ENCODE assay signal across 26 cellular contexts in genomic region chr7:108291791-108292440, GRCh38.
DNase-seq lines count a peak whose midpoint lies in the region; ATAC-seq, FAIRE-seq and TF ChIP-seq lines count a peak whose summit lies in the region.
"Had no signal": no experiment of that assay in that cellular context is flagged by ENCODE, and none has a peak within 500 bp of the region (broad histone marks: within the 10 kb centered on the region; RNA-seq: fewer than 3 reads in every experiment).

No MANE protein-coding gene starts in this region.

- H3K79me2 ChIP-seq in GM23338 (replicated peaks; ENCODE audit: insufficient read depth), result no peaks in the 10 kb centered on the region

- H3K4me3 ChIP-seq in A549 (peak overlapping the region; percentile 5; the same call in 1 of the 3 replicates), GM23338 (no peak overlapping the region)
- H3K4me3 ChIP-seq: colonic mucosa, HAP-1, skin epidermis, thoracic aorta had no signal

- no peak for TF ChIP-seq RAD21 in A549 (conservative IDR thresholded peaks at IDR 0.05 in 1 of 2, IDR thresholded peaks at IDR 0.05 in 1 of 2)

- TF ChIP-seq CTCF in A549 (IDR thresholded peaks at IDR 0.05), result no peak
- TF ChIP-seq CTCF in GM23338 (conservative IDR thresholded peaks at IDR 0.05; ENCODE audit: low read depth in 2 of 2), result no peak

- H3K4me3 Mint-ChIP-seq in GM23338, result no peak overlapping the region
- H3K4me3 Mint-ChIP-seq: activated T-cell treated with anti-CD3 and anti-CD28 coated beads, Interleukin-2, amount 50 U/mL, for 4 hours; CD8-positive, alpha-beta T cell; naive thymus-derived CD4-positive, alpha-beta T cell; stimulated activated naive B cell treated with anti-CD40 and anti-IgM and Interleukin-4, amounts not matched to agents 10 μg/mL and 1 μg/mL and 100 μg/mL, for 72 hours had no signal

- H3K27me3 ChIP-seq in GM23338 (ENCODE audit: insufficient read depth), result no peaks in the 10 kb centered on the region
- H3K27me3 ChIP-seq: colonic mucosa had no signal

- H3K4me1 ChIP-seq in A549 (peaks cover 80% of the 10 kb centered on the region), GM23338 (ENCODE audit: insufficient read depth) (peaks cover 12% of the 10 kb centered on the region)
- H3K4me1 ChIP-seq: colonic mucosa, HAP-1 had no signal

- no peaks in the 10 kb centered on the region for H3K9me2 ChIP-seq in GM23338 (ENCODE audit: insufficient read depth)

- CTCF ChIA-PET in A549 (lab: Yijun Ruan, JAX), result interaction anchor here (1.0 to 1.5 kb wide), 2 partner anchors 30 to 113 kb away, joined by 3 to 4 read pairs; no protein-coding TSS in a partner anchor

- intact Hi-C loops in left ventricle myocardium superior (cut with micrococcal nuclease), result no loop called here

- H4K20me1 ChIP-seq in GM23338 (replicated peaks; ENCODE audit: insufficient read depth), result no peaks in the 10 kb centered on the region

- H3K4me2 ChIP-seq in A549 (peak overlapping the region; percentile 87), GM23338 (no peak overlapping the region)
- H3K4me2 ChIP-seq: KMS-11 had no signal

- H3K9me3 ChIP-seq in A549, result no peaks in the 10 kb centered on the region
- H3K9me3 ChIP-seq: colonic mucosa, HAP-1, thoracic aorta had no signal

- H3K36me3 ChIP-seq in GM23338 (ENCODE audit: insufficient read depth), result no peaks in the 10 kb centered on the region
- H3K36me3 ChIP-seq: colonic mucosa, HAP-1, thoracic aorta had no signal

- POLR2A ChIA-PET in A549 (lab: Yijun Ruan, JAX), result no interaction called here

- no peak for TF ChIP-seq POLR2A in A549 (IDR thresholded peaks at IDR 0.05; ENCODE audit: low read length)

- H3K36me3 Mint-ChIP-seq in GM23338 (ENCODE audit: low read depth), result no peaks in the 10 kb centered on the region
- H3K36me3 Mint-ChIP-seq: stimulated activated naive B cell treated with anti-CD40 and anti-IgM and Interleukin-4, amounts not matched to agents 10 μg/mL and 1 μg/mL and 100 μg/mL, for 72 hours had no signal

- TF ChIP-seq EP300 in A549 (IDR thresholded peaks at IDR 0.05), result no peak

- no peak overlapping the region for H3K27ac Mint-ChIP-seq in GM23338
- H3K27ac Mint-ChIP-seq: CD8-positive, alpha-beta T cell; naive thymus-derived CD4-positive, alpha-beta T cell; stimulated activated naive B cell treated with anti-CD40 and anti-IgM and Interleukin-4, amounts not matched to agents 10 μg/mL and 1 μg/mL and 100 μg/mL, for 72 hours had no signal

- FAIRE-seq in A549 (lab: Jason Lieb, UNC), result no peak
- FAIRE-seq: astrocyte had no signal

- 59% methylated on average over 5 of the region's 5 CpGs for WGBS in A549 (ENCODE audit: missing lambda C conversion rate)

- ATAC-seq in A549, result peak in 1 of 2 experiments; percentile 52; a peak in 3 of 6 replicates
- peak; percentile 57; the same call in 2 of the 3 replicates for ATAC-seq in GM23338
- ATAC-seq in left ventricle myocardium superior, result peak; percentile 78
- no peak for ATAC-seq in GM18909 (IDR thresholded peaks at IDR 0.05; ENCODE audit: poor library complexity, unreplicated experiment)
- ATAC-seq in HG03378 (IDR thresholded peaks at IDR 0.05; ENCODE audit: unreplicated experiment), result no peak
- ATAC-seq: activated T-cell treated with anti-CD3 and anti-CD28 coated beads, Interleukin-2, amount 50 U/mL, for 4 hours; CD8-positive, alpha-beta T cell; naive thymus-derived CD4-positive, alpha-beta T cell; stimulated activated naive B cell treated with anti-CD40 and anti-IgM and Interleukin-4, amounts not matched to agents 10 μg/mL and 1 μg/mL and 100 μg/mL, for 72 hours had no signal

- H3K27ac ChIP-seq in A549 (peak overlapping the region; percentile 70 to 74), GM23338 (ENCODE audit: low read depth) (no peak overlapping the region)
- H3K27ac ChIP-seq: colonic mucosa, KMS-11, thoracic aorta had no signal

- H2AFZ ChIP-seq in GM23338, result no peak overlapping the region

- no peaks in the 10 kb centered on the region for H3K9me3 Mint-ChIP-seq in GM23338
- H3K9me3 Mint-ChIP-seq: activated T-cell treated with anti-CD3 and anti-CD28 coated beads, Interleukin-2, amount 50 U/mL, for 4 hours; CD8-positive, alpha-beta T cell had no signal

- H3F3A ChIP-seq in GM23338 (replicated peaks; ENCODE audit: low read depth), result no peaks in the 10 kb centered on the region

- no peak for DNase-seq in A549 (ENCODE audit: low read depth in 1 of 2, low spot score in 1 of 2)
- no peak for DNase-seq in GM23338 (ENCODE audit: low spot score)
- DNase-seq in brain pericyte (ENCODE audit: low read depth, low spot score), result peak; percentile 12
- DNase-seq in left ventricle myocardium superior, result no peak
- no peak for DNase-seq in occipital lobe (lab: John Stamatoyannopoulos, UW)
- no peak for DNase-seq in GM19240 (ENCODE audit: insufficient read length, low spot score)
- DNase-seq: activated CD4-positive, alpha-beta T cell treated with anti-CD3 and anti-CD28 coated beads for 1 hour; activated naive CD4-positive, alpha-beta T cell treated with anti-CD3 and anti-CD28 coated beads, Interleukin-2, amount 50 U/mL, for 16 hours; activated T-cell treated with anti-CD3 and anti-CD28 coated beads, Interleukin-2, amount 50 U/mL, for 4 hours; CD8-positive, alpha-beta T cell; colonic mucosa; foreskin melanocyte; kidney glomerular epithelial cell; mesenchymal stem cell; naive thymus-derived CD4-positive, alpha-beta T cell; NCI-H1930; posterior cingulate gyrus; stimulated activated CD4-positive, alpha-beta T cell treated with anti-CD3 and anti-CD28 coated beads, Interleukin-2, amount 100 ng/mL, for 24 hours; stimulated activated naive B cell treated with anti-CD40 and anti-IgM and Interleukin-4, amounts not matched to agents 10 μg/mL and 1 μg/mL and 100 μg/mL, for 72 hours had no signal

- peaks cover 14% of the 10 kb centered on the region for H3K4me1 Mint-ChIP-seq in GM23338
- H3K4me1 Mint-ChIP-seq: naive thymus-derived CD4-positive, alpha-beta T cell had no signal

- H3K27me3 Mint-ChIP-seq in GM23338 (ENCODE audit: insufficient read depth, low read depth, poor library complexity), result no peaks in the 10 kb centered on the region

TF ChIP-seq in A549, 52 proteins besides CTCF, POLR2A, EP300 and RAD21:
- TF ChIP-seq, protein P1, sequence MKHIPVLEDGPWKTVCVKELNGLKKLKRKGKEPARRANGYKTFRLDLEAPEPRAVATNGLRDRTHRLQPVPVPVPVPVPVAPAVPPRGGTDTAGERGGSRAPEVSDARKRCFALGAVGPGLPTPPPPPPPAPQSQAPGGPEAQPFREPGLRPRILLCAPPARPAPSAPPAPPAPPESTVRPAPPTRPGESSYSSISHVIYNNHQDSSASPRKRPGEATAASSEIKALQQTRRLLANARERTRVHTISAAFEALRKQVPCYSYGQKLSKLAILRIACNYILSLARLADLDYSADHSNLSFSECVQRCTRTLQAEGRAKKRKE (CRISPR knock-in tag; IDR thresholded peaks at IDR 0.05; ENCODE audit: low read depth), result no peak
- no peak for TF ChIP-seq HOXA7 (CRISPR knock-in tag; IDR thresholded peaks at IDR 0.05)
- TF ChIP-seq CHD2 (IDR thresholded peaks at IDR 0.05; ENCODE audit: low read length, partially characterized antibody), result no peak

TF ChIP-seq in GM23338, 12 proteins besides CTCF, POLR2A, EP300 and RAD21 (continues in another document):
- TF ChIP-seq REST (IDR thresholded peaks at IDR 0.05; ENCODE audit: unreplicated experiment) (no peak), JUNB (IDR thresholded peaks at IDR 0.05; ENCODE audit: unreplicated experiment) (no peak), STAT1 (IDR thresholded peaks at IDR 0.05; ENCODE audit: unreplicated experiment) (no peak)
- TF ChIP-seq, protein P2, sequence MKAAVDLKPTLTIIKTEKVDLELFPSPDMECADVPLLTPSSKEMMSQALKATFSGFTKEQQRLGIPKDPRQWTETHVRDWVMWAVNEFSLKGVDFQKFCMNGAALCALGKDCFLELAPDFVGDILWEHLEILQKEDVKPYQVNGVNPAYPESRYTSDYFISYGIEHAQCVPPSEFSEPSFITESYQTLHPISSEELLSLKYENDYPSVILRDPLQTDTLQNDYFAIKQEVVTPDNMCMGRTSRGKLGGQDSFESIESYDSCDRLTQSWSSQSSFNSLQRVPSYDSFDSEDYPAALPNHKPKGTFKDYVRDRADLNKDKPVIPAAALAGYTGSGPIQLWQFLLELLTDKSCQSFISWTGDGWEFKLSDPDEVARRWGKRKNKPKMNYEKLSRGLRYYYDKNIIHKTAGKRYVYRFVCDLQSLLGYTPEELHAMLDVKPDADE (IDR thresholded peaks at IDR 0.05), result no peak

Comparison
In these comparisons a context has a peak if more than half of its experiments do, and no peak if none do; other contexts are left out.
1. ATAC-seq: peak in GM23338 (single experiment) and left ventricle myocardium superior (single experiment); none in GM18909 (single experiment) and HG03378 (single experiment).